17 cellular contexts compared by ENCODE assay signal in genomic region chr14:97052001-97052400, GRCh38.
DNase-seq lines count a peak whose midpoint lies in the region; ATAC-seq, FAIRE-seq and TF ChIP-seq lines count a peak whose summit lies in the region.
"Had no signal": no experiment of that assay in that cellular context is flagged by ENCODE, and none has a peak within 500 bp of the region (broad histone marks: within the 10 kb centered on the region; RNA-seq: fewer than 3 reads in every experiment).

No MANE protein-coding gene starts in this region.

- TF ChIP-seq EP300 in K562 (IDR thresholded peaks at IDR 0.05; ENCODE audit: low read length), result no peak

- no TSS peak for BruUV-seq in K562 (replicated peaks; lab: Mats Ljungman, UMichigan)

- no peak overlapping the region for H3K9ac ChIP-seq in K562 (ENCODE audit: insufficient read depth in 1 of 2, low read depth in 2 of 2, low read length in 2 of 2)

- TF ChIP-seq CTCF in K562 (IDR thresholded peaks at IDR 0.05 in 2 of 3, conservative IDR thresholded peaks at IDR 0.05 in 1 of 3; ENCODE audit: insufficient read depth in 2 of 3, low read depth in 1 of 3, low read length in 3 of 3) (no peak), uterus (IDR thresholded peaks at IDR 0.05) (no peak)

- CTCF ChIA-PET in K562 (lab: Yijun Ruan, JAX; ENCODE audit: low intra/inter-chr PET ratio), result no interaction called here

- H3K36me3 ChIP-seq in K562 (ENCODE audit: control insufficient read depth, insufficient read depth, low read length), result no peaks in the 10 kb centered on the region
- no peaks in the 10 kb centered on the region for H3K36me3 ChIP-seq in uterus
- H3K36me3 ChIP-seq: BE2C had no signal

- intact Hi-C loops in K562 (cut with micrococcal nuclease) (no loop called here), uterus (cut with DNase I; ENCODE audit: low total_unique reads) (no loop called here)

- TF ChIP-seq RAD21 in K562 (CRISPR knock-in tag; conservative IDR thresholded peaks at IDR 0.05 in 1 of 2, IDR thresholded peaks at IDR 0.05 in 1 of 2), result no peak

- DNase-seq in GM12892 (ENCODE audit: insufficient read length), result no peak
- DNase-seq in HTR-8/SVneo (ENCODE audit: insufficient read length, low spot score), result no peak
- no peak for DNase-seq in K562 (ENCODE audit: extremely low read depth in 1 of 4, low spot score in 3 of 4)
- no peak for DNase-seq in ureter (ENCODE audit: low spot score)
- no peak for DNase-seq in activated T-cell treated with anti-CD3 and anti-CD28 coated beads, Interleukin-2, amount 50 U/mL, for 1 hour
- no peak for DNase-seq in uterus
- DNase-seq: ACHN; BE2C; C1 segment of cervical spinal cord; CD4-positive, CD25-positive, alpha-beta regulatory T cell; CD8-positive, alpha-beta memory T cell; COR-L47; GOT3; H9; KBM-7 had no signal

- no peaks in the 10 kb centered on the region for H3K79me2 ChIP-seq in K562 (ENCODE audit: control insufficient read depth, insufficient read depth, low read length)

- no peaks in the 10 kb centered on the region; the same call in 1 of the 2 replicates for H4K20me1 ChIP-seq in K562 (replicated peaks; ENCODE audit: control insufficient read depth, insufficient read depth, low read length)

- H3K4me3 ChIP-seq in K562 (no peak overlapping the region), uterus (no peak overlapping the region)

- H3K9me1 ChIP-seq in K562 (ENCODE audit: control insufficient read depth, insufficient read depth, low read length), result no peaks in the 10 kb centered on the region

- TF ChIP-seq POLR2A in GM12892 (IDR thresholded peaks at IDR 0.05; ENCODE audit: low read depth, low read length) (no peak), K562 (conservative IDR thresholded peaks at IDR 0.05) (no peak), uterus (IDR thresholded peaks at IDR 0.05) (no peak)

- FAIRE-seq in GM12892 (lab: Jason Lieb, UNC), result peak; percentile 5
- FAIRE-seq in HTR-8/SVneo (lab: Jason Lieb, UNC), result peak; percentile 92
- FAIRE-seq in K562 (lab: Jason Lieb, UNC), result no peak
- FAIRE-seq: A204.1, G401.6 had no signal

- H3K4me1 ChIP-seq in K562 (replicated peaks in 1 of 2; ENCODE audit: control insufficient read depth in 2 of 2, insufficient read depth in 2 of 2, low read length in 2 of 2) (no peaks in the 10 kb centered on the region), uterus (no peaks in the 10 kb centered on the region)
- H3K4me1 ChIP-seq: BE2C had no signal

- H3K27ac ChIP-seq in K562 (ENCODE audit: extremely low read depth, low read depth, low read length), result no peak overlapping the region
- no peak overlapping the region for H3K27ac ChIP-seq in uterus

- no peaks in the 10 kb centered on the region for H3K9me3 ChIP-seq in K562 (replicated peaks; ENCODE audit: control insufficient read depth, insufficient read depth, low read depth, low read length)
- H3K9me3 ChIP-seq in uterus, result no peaks in the 10 kb centered on the region
- H3K9me3 ChIP-seq: BE2C had no signal

- no peak for ATAC-seq in K562

- no peak overlapping the region for H3K4me2 ChIP-seq in K562 (ENCODE audit: insufficient read depth, low read length)

- H3K27me3 ChIP-seq in K562 (ENCODE audit: control insufficient read depth in 2 of 2, insufficient read depth in 2 of 2, low read length in 2 of 2), result peaks cover 8 to 30% of the 10 kb centered on the region in 2 experiments; a peak in 4 of 5 replicates
- H3K27me3 ChIP-seq in uterus, result no peaks in the 10 kb centered on the region
- H3K27me3 ChIP-seq: BE2C had no signal

- POLR2A ChIA-PET in K562 (lab: Yijun Ruan, JAX), result no interaction called here

- in situ Hi-C loops in K562 (cut with MboI), result no loop called here

- H2AFZ ChIP-seq in K562 (ENCODE audit: low read depth, low read length), result no peak overlapping the region

TF ChIP-seq in K562, 482 proteins besides CTCF, POLR2A, EP300 and RAD21:
- TF ChIP-seq MEIS2 (IDR thresholded peaks at IDR 0.05; ENCODE audit: partially characterized antibody) (no peak), SNIP1 (IDR thresholded peaks at IDR 0.05; ENCODE audit: low read depth) (no peak), CBX2 (IDR thresholded peaks at IDR 0.05; ENCODE audit: insufficient read depth, low read length, poor library complexity, severe bottlenecking) (no peak), TBP (optimal IDR thresholded peaks at IDR 0.05; ENCODE audit: low read depth, low read length) (no peak), HBP1 (CRISPR knock-in tag; IDR thresholded peaks at IDR 0.05) (peak; percentile 82; the same call in 1 of the 2 replicates), TCF7L2 (IDR thresholded peaks at IDR 0.05; ENCODE audit: low read depth, low read length) (no peak), POLR2AphosphoS5 (IDR thresholded peaks at IDR 0.05; ENCODE audit: control insufficient read depth, insufficient read depth, low read depth, low read length) (no peak), VEZF1 (CRISPR knock-in tag; IDR thresholded peaks at IDR 0.05) (no peak), ELF4 (CRISPR knock-in tag; IDR thresholded peaks at IDR 0.05) (peak; percentile 75; the same call in 1 of the 2 replicates)
